In genomic region chr11:61334434-61335354, GRCh38 we compare ENCODE assay signal across 1 cellular context.
A peak's percentile ranks its signal among the peaks of the same experiment; 100 is the strongest.
TF ChIP-seq lines count a peak whose summit lies in the region.

No MANE protein-coding gene starts in this region.

TF ChIP-seq in HepG2, 621 proteins besides CTCF, POLR2A, EP300 and RAD21 (continued from another document and continues in another):
- TF ChIP-seq SNAPC4 (CRISPR knock-in tag; IDR thresholded peaks at IDR 0.05) (no peak), ZNF333 (CRISPR knock-in tag; IDR thresholded peaks at IDR 0.05; ENCODE audit: borderline replicate concordance) (no peak), ZNF598 (CRISPR knock-in tag; IDR thresholded peaks at IDR 0.05; ENCODE audit: borderline replicate concordance) (peak; percentile 33; the same call in 1 of the 2 replicates), SAFB2 (CRISPR knock-in tag; IDR thresholded peaks at IDR 0.05; ENCODE audit: borderline replicate concordance, low read depth) (peak; percentile 55; the same call in 1 of the 2 replicates), ZNF225 (CRISPR knock-in tag; IDR thresholded peaks at IDR 0.05) (no peak), ZBTB46 (CRISPR knock-in tag; IDR thresholded peaks at IDR 0.05; ENCODE audit: borderline replicate concordance) (no peak), E2F1 (CRISPR knock-in tag; IDR thresholded peaks at IDR 0.05) (no peak), ZNF292 (CRISPR knock-in tag; IDR thresholded peaks at IDR 0.05; ENCODE audit: borderline replicate concordance, low read depth) (no peak; the same call in 1 of the 2 replicates), CSRNP2 (CRISPR knock-in tag; conservative IDR thresholded peaks at IDR 0.05; ENCODE audit: low read depth) (no peak), SMARCC2 (IDR thresholded peaks at IDR 0.05) (no peak), SNRNP70 (IDR thresholded peaks at IDR 0.05; ENCODE audit: low read depth, low read length) (no peak), ZNF691 (CRISPR knock-in tag; IDR thresholded peaks at IDR 0.05; ENCODE audit: borderline replicate concordance, low read depth) (no peak; the same call in 1 of the 2 replicates), ZMYM3 (CRISPR knock-in tag; IDR thresholded peaks at IDR 0.05) (no peak), ZNF343 (CRISPR knock-in tag; IDR thresholded peaks at IDR 0.05) (0 out of 2 replicates have a peak, but pooled peaks have one; percentile 17), HDAC1 (CRISPR knock-in tag; IDR thresholded peaks at IDR 0.05) (peak; percentile 75), ZNF329 (CRISPR knock-in tag; IDR thresholded peaks at IDR 0.05; ENCODE audit: low read depth) (no peak; the same call in 1 of the 2 replicates), SOX6 (IDR thresholded peaks at IDR 0.05) (no peak), SOX6 (CRISPR knock-in tag; IDR thresholded peaks at IDR 0.05) (no peak; the same call in 1 of the 2 replicates), TBP (CRISPR knock-in tag; IDR thresholded peaks at IDR 0.05) (no peak), THAP11 (CRISPR knock-in tag; IDR thresholded peaks at IDR 0.05) (no peak), NR2F6 (IDR thresholded peaks at IDR 0.05) (0 out of 2 replicates have a peak, but pooled peaks have one; percentile 5), NR2F6 (CRISPR knock-in tag; IDR thresholded peaks at IDR 0.05) (peak; percentile 51), MAX (IDR thresholded peaks at IDR 0.05) (no peak; the same call in 1 of the 2 replicates), ZNF570 (CRISPR knock-in tag; IDR thresholded peaks at IDR 0.05; ENCODE audit: borderline replicate concordance) (no peak), ZMYM4 (CRISPR knock-in tag; IDR thresholded peaks at IDR 0.05) (peak; percentile 54; the same call in 1 of the 2 replicates), NCOA2 (CRISPR knock-in tag; IDR thresholded peaks at IDR 0.05) (peak; percentile 30; the same call in 1 of the 2 replicates), ZNF749 (CRISPR knock-in tag; IDR thresholded peaks at IDR 0.05; ENCODE audit: borderline replicate concordance) (no peak), FIP1L1 (IDR thresholded peaks at IDR 0.05; ENCODE audit: borderline replicate concordance, insufficient read depth, low read depth, low read length) (no peak), TAF15 (IDR thresholded peaks at IDR 0.05; ENCODE audit: low read depth, low read length, poor library complexity, severe bottlenecking) (no peak), GZF1 (CRISPR knock-in tag; IDR thresholded peaks at IDR 0.05) (peak; percentile 91; the same call in 1 of the 2 replicates), ZBTB21 (CRISPR knock-in tag; IDR thresholded peaks at IDR 0.05) (no peak), RBM22 (optimal IDR thresholded peaks at IDR 0.05; ENCODE audit: low read length) (peak; percentile 67), ETV5 (CRISPR knock-in tag; IDR thresholded peaks at IDR 0.05; ENCODE audit: borderline replicate concordance) (peak; percentile 58), NCOR1 (IDR thresholded peaks at IDR 0.05; ENCODE audit: borderline replicate concordance, low read length) (peak; percentile 93), NBN (conservative IDR thresholded peaks at IDR 0.05) (no peak), ZNF557 (CRISPR knock-in tag; IDR thresholded peaks at IDR 0.05) (no peak), EHMT2 (IDR thresholded peaks at IDR 0.05; ENCODE audit: borderline replicate concordance, low read depth, low read length) (no peak), POGZ (CRISPR knock-in tag; IDR thresholded peaks at IDR 0.05) (0 out of 2 replicates have a peak, but pooled peaks have one; percentile 6), SRSF9 (IDR thresholded peaks at IDR 0.05; ENCODE audit: borderline replicate concordance, insufficient read depth, low read depth, low read length, poor library complexity, severe bottlenecking) (no peak), MTA3 (CRISPR knock-in tag; IDR thresholded peaks at IDR 0.05) (no peak), JUNB (CRISPR knock-in tag; IDR thresholded peaks at IDR 0.05; ENCODE audit: borderline replicate concordance) (no peak), HIC2 (CRISPR knock-in tag; IDR thresholded peaks at IDR 0.05; ENCODE audit: low read depth) (peak; percentile 70; the same call in 1 of the 2 replicates), ELF1 (CRISPR knock-in tag; IDR thresholded peaks at IDR 0.05) (no peak), ZNF713 (CRISPR knock-in tag; IDR thresholded peaks at IDR 0.05) (no peak), ARHGAP35 (CRISPR knock-in tag; IDR thresholded peaks at IDR 0.05; ENCODE audit: borderline replicate concordance) (no peak; the same call in 1 of the 2 replicates), HOXA7 (CRISPR knock-in tag; IDR thresholded peaks at IDR 0.05) (no peak), GMEB2 (CRISPR knock-in tag; IDR thresholded peaks at IDR 0.05; ENCODE audit: low read depth) (no peak), GTF2F1 (IDR thresholded peaks at IDR 0.05; ENCODE audit: low read length) (0 out of 2 replicates have a peak, but pooled peaks have one; percentile 58), ZNF878 (CRISPR knock-in tag; IDR thresholded peaks at IDR 0.05) (no peak), WIZ (CRISPR knock-in tag; IDR thresholded peaks at IDR 0.05) (no peak; the same call in 1 of the 2 replicates), USF2 (IDR thresholded peaks at IDR 0.05; ENCODE audit: low read depth, low read length) (no peak), USF2 (CRISPR knock-in tag; IDR thresholded peaks at IDR 0.05; ENCODE audit: borderline replicate concordance) (peak; percentile 15; the same call in 1 of the 2 replicates), MTF1 (CRISPR knock-in tag; IDR thresholded peaks at IDR 0.05) (no peak), SOX5 (CRISPR knock-in tag; IDR thresholded peaks at IDR 0.05; ENCODE audit: borderline replicate concordance) (no peak), ZNF737 (CRISPR knock-in tag; IDR thresholded peaks at IDR 0.05; ENCODE audit: borderline replicate concordance) (no peak)
